In genomic region chr12:7947011-7947410, GRCh38 we compare ENCODE assay signal across 33 cellular contexts.
"Had no signal": no experiment of that assay in that cellular context is flagged by ENCODE, and none has a peak within 500 bp of the region (broad histone marks: within the 10 kb centered on the region; RNA-seq: fewer than 3 reads in every experiment).

No MANE protein-coding gene starts in this region.

- H3K4me1 ChIP-seq: adrenal gland, body of pancreas, breast epithelium had no signal

- H3K27ac ChIP-seq: adrenal gland, body of pancreas, brain microvascular endothelial cell, breast epithelium, VCaP had no signal

- H3K9me3 ChIP-seq: adrenal gland, body of pancreas, breast epithelium had no signal

- H3K36me3 ChIP-seq: adrenal gland, brain microvascular endothelial cell, breast epithelium had no signal

- FAIRE-seq: astrocyte, TTC549 had no signal

- ATAC-seq: activated CD8-positive, alpha-beta T cell treated with anti-CD3 and anti-CD28 coated beads for 36 hours; activated naive CD4-positive, alpha-beta T cell treated with anti-CD3 and anti-CD28 coated beads, Interleukin-2, amount 50 U/mL, for 72 hours; activated T-cell treated with anti-CD3 and anti-CD28 coated beads, Interleukin-2, amount 50 U/mL, for 4 hours; activated T-cell treated with anti-CD3 and anti-CD28 coated beads, Interleukin-2, amount 50 U/mL, for 72 hours; activated T-helper 17 cell treated with anti-CD3 and anti-CD28 coated beads, Interleukin-2, amount 50 U/mL, for 72 hours; body of pancreas had no signal

- H3K4me3 ChIP-seq: adrenal gland, body of pancreas, breast epithelium had no signal

- DNase-seq: activated B cell treated with CpG ODN at 0.5 μM for 24 hours; activated CD4-positive, alpha-beta memory T cell treated with anti-CD3 and anti-CD28 coated beads for 36 hours; activated CD4-positive, alpha-beta T cell treated with anti-CD3 and anti-CD28 coated beads for 4 hours; activated CD4-positive, alpha-beta T cell treated with anti-CD3 and anti-CD28 coated beads, Interleukin-2, amount 10 ng/mL, durations not matched to agents 24 days and 14 days; activated CD4-positive, alpha-beta T cell treated with anti-CD3 and anti-CD28 coated beads, Interleukin-2, amount 50 U/mL, for 1 hour; activated CD4-positive, alpha-beta T cell treated with anti-CD3 and anti-CD28 coated beads, Interleukin-2, amount 50 U/mL, for 4 hours; activated CD4-positive, CD25-positive, alpha-beta regulatory T cell treated with anti-CD3 and anti-CD28 coated beads, Interleukin-2, amount 50 U/mL, for 72 hours; activated CD8-positive, alpha-beta memory T cell treated with anti-CD3 and anti-CD28 coated beads, Interleukin-2, amount 50 U/mL, for 4 hours; activated CD8-positive, alpha-beta T cell treated with anti-CD3 and anti-CD28 coated beads for 36 hours; activated gamma-delta T cell treated with Interleukin-2 at 50 U/mL for 16 hours; activated naive CD4-positive, alpha-beta T cell; activated naive CD4-positive, alpha-beta T cell treated with anti-CD3 and anti-CD28 coated beads for 36 hours; activated naive CD4-positive, alpha-beta T cell treated with anti-CD3 and anti-CD28 coated beads, Interleukin-2, amount 50 U/mL, for 16 hours; activated naive CD8-positive, alpha-beta T cell treated with anti-CD3 and anti-CD28 coated beads for 36 hours; activated T-cell treated with anti-CD3 and anti-CD28 coated beads for 4 hours; activated T-cell treated with anti-CD3 and anti-CD28 coated beads, Interleukin-2, amount 50 U/mL, for 1 hour; activated T-cell treated with anti-CD3 and anti-CD28 coated beads, Interleukin-2, amount 50 U/mL, for 4 hours; activated T-cell treated with anti-CD3 and anti-CD28 coated beads, Interleukin-2, amount 50 U/mL, for 72 hours; adrenal gland; amniotic stem cell; aorta; body of pancreas; brain microvascular endothelial cell; central memory CD4-positive, alpha-beta T cell; T-helper 1 cell; T-helper 2 cell; T-helper 9 cell had no signal

- H3K27me3 ChIP-seq: adrenal gland, body of pancreas, brain microvascular endothelial cell, breast epithelium had no signal
